In genomic region chr19:58296086-58296485, GRCh38 we compare ENCODE assay signal across 19 cellular contexts.
"Had no signal": no experiment of that assay in that cellular context is flagged by ENCODE, and none has a peak within 500 bp of the region (broad histone marks: within the 10 kb centered on the region; RNA-seq: fewer than 3 reads in every experiment).

No MANE protein-coding gene starts in this region.

- DNase-seq: colonic mucosa; dermis blood vessel endothelial cell; effector memory CD4-positive, alpha-beta T cell; erythroblast; esophagus squamous epithelium; kidney; left lung; mesenchymal stem cell; midbrain; naive thymus-derived CD8-positive, alpha-beta T cell; nephron progenitor cell; nucleus accumbens; stimulated activated CD4-positive, alpha-beta T cell treated with anti-CD3 and anti-CD28 coated beads, Interleukin-2, amount 100 ng/mL, for 24 hours; stimulated activated CD4-positive, alpha-beta T cell treated with anti-CD3 and anti-CD28 coated beads, Interleukin-4, amount 100 ng/mL, for 24 hours; upper lobe of left lung had no signal

- H3K27ac ChIP-seq: colonic mucosa, esophagus squamous epithelium, left lung, prostate gland, right atrium auricular region, thoracic aorta, tibial nerve, upper lobe of left lung had no signal

- H3K4me3 ChIP-seq: colonic mucosa, esophagus squamous epithelium, left lung, prostate gland, right atrium auricular region, thoracic aorta, tibial nerve, upper lobe of left lung had no signal

- H3K4me1 ChIP-seq: colonic mucosa, esophagus squamous epithelium, left lung, prostate gland, right atrium auricular region, tibial nerve, upper lobe of left lung had no signal

- H3K9me3 ChIP-seq: prostate gland had no signal

- H3K27me3 ChIP-seq: colonic mucosa, esophagus squamous epithelium, left lung, right atrium auricular region, tibial nerve, upper lobe of left lung had no signal
